ENCODE assay signal across 8 cellular contexts in genomic region chr1:145425436-145426029, GRCh38. TPM values are rescaled to one million over a fixed set of nuclear protein-coding genes. Genes with fewer than 3 reads are reported as not detected.
DNase-seq lines count a peak whose midpoint lies in the region; ATAC-seq and TF ChIP-seq lines count a peak whose summit lies in the region.

A gene with protein sequence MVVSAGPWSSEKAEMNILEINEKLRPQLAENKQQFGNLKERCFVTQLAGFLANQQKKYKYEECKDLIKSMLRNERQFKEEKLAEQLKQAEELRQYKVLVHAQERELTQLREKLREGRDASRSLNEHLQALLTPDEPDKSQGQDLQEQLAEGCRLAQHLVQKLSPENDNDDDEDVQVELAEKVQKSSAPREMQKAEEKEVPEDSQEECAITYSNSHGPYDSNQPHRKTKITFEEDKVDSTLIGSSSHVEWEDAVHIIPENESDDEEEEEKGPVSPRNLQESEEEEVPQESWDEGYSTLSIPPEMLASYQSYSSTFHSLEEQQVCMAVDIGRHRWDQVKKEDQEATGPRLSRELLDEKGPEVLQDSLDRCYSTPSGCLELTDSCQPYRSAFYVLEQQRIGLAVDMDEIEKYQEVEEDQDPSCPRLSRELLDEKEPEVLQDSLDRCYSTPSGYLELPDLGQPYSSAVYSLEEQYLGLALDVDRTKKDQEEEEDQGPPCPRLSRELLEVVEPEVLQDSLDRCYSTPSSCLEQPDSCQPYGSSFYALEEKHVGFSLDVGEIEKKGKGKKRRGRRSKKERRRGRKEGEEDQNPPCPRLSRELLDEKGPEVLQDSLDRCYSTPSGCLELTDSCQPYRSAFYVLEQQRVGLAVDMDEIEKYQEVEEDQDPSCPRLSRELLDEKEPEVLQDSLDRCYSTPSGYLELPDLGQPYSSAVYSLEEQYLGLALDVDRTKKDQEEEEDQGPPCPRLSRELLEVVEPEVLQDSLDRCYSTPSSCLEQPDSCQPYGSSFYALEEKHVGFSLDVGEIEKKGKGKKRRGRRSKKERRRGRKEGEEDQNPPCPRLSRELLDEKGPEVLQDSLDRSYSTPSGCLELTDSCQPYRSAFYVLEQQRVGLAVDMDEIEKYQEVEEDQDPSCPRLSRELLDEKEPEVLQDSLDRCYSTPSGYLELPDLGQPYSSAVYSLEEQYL (N-terminal part only) (minus strand): TSS chr1:145425603. CDS start chr1:145405272, 20,331 bp downstream.

- H3K4me1 Mint-ChIP-seq in activated CD4-positive, alpha-beta memory T cell treated with anti-CD3 and anti-CD28 coated beads, Interleukin-2, amount 10 ng/mL, durations not matched to agents 7 days and 5 days, result peaks cover 11% of the 10 kb centered on the region

- WGBS in ectodermal cell, 2 experiments, result 0% methylated on average over 49 to 50 of the region's 50 CpGs

- no peak for DNase-seq in BJ (ENCODE audit: low read depth)
- DNase-seq in NCI-H69 (lab: John Stamatoyannopoulos, UW), result peak; percentile 94
- DNase-seq in activated CD4-positive, alpha-beta memory T cell treated with anti-CD3 and anti-CD28 coated beads, Interleukin-2, amount 10 ng/mL, durations not matched to agents 7 days and 5 days, result peak; percentile 70
- peak; percentile 77 for DNase-seq in medulla oblongata (ENCODE audit: extremely low spot score)
- peak; percentile 46 to 80 (median 54) for DNase-seq in stimulated activated CD4-positive, alpha-beta T cell treated with anti-CD3 and anti-CD28 coated beads, TNF-alpha, amount 100 ng/mL, for 24 hours (ENCODE audit: low read depth in 3 of 3)

- H3K9me3 ChIP-seq in ectodermal cell (ENCODE audit: control insufficient read depth, low read length), result no peaks in the 10 kb centered on the region

- H3K27ac ChIP-seq in ectodermal cell (ENCODE audit: insufficient read depth, low read depth, low read length, poor library complexity, severe bottlenecking), result no peak within 1 kb of the TSS

- peak within 1 kb of the TSS; percentile 92 for H3K4me3 Mint-ChIP-seq in activated CD4-positive, alpha-beta memory T cell treated with anti-CD3 and anti-CD28 coated beads, Interleukin-2, amount 10 ng/mL, durations not matched to agents 7 days and 5 days

- no peaks in the 10 kb centered on the region for H3K4me1 ChIP-seq in ectodermal cell (ENCODE audit: control insufficient read depth, insufficient read depth, low read length)

- no peak for TF ChIP-seq CTCF in BJ (IDR thresholded peaks at IDR 0.05; ENCODE audit: insufficient read depth, low read depth, low read length)

- H3K27ac Mint-ChIP-seq in activated CD4-positive, alpha-beta memory T cell treated with anti-CD3 and anti-CD28 coated beads, Interleukin-2, amount 10 ng/mL, durations not matched to agents 7 days and 5 days, result peak within 1 kb of the TSS; percentile 37

- H3K4me3 ChIP-seq in BJ (ENCODE audit: low read depth, low read length) (peak within 1 kb of the TSS; percentile 66), ectodermal cell (ENCODE audit: insufficient read depth, low read depth, low read length) (peak within 1 kb of the TSS; percentile 52)

- POLR2A ChIA-PET in BJ (lab: Charles Lee), result no interaction called here
- POLR2A ChIA-PET in activated CD4-positive, alpha-beta memory T cell treated with anti-CD3 and anti-CD28 coated beads, Interleukin-2, amount 10 ng/mL, durations not matched to agents 7 days and 5 days (lab: Charles Lee), result interaction anchor here (1.4 kb wide), 1 partner anchor 40 kb away, joined by 4 read pairs; no protein-coding TSS in a partner anchor

- H3K36me3 Mint-ChIP-seq in activated CD4-positive, alpha-beta memory T cell treated with anti-CD3 and anti-CD28 coated beads, Interleukin-2, amount 10 ng/mL, durations not matched to agents 7 days and 5 days (ENCODE audit: low read depth), result peaks cover 22% of the 10 kb centered on the region

- ATAC-seq in GM19324 (IDR thresholded peaks at IDR 0.05; ENCODE audit: low FRiP score, unreplicated experiment), result peak; percentile 96
- peak; percentile 90 for ATAC-seq in HG03457 (IDR thresholded peaks at IDR 0.05; ENCODE audit: unreplicated experiment)

- CTCF ChIA-PET in BJ (lab: Yijun Ruan, JAX), result no interaction called here
- CTCF ChIA-PET in activated CD4-positive, alpha-beta memory T cell treated with anti-CD3 and anti-CD28 coated beads, Interleukin-2, amount 10 ng/mL, durations not matched to agents 7 days and 5 days (lab: Charles Lee), result no interaction called here

- H3K36me3 ChIP-seq in BJ (ENCODE audit: control insufficient read depth, insufficient read depth, low read length), result no peaks in the 10 kb centered on the region
- H3K36me3 ChIP-seq in ectodermal cell (ENCODE audit: control insufficient read depth, insufficient read depth, low read length), result no peaks in the 10 kb centered on the region

- H3K9me3 Mint-ChIP-seq in activated CD4-positive, alpha-beta memory T cell treated with anti-CD3 and anti-CD28 coated beads, Interleukin-2, amount 10 ng/mL, durations not matched to agents 7 days and 5 days, result peaks cover 8% of the 10 kb centered on the region

- H3K27me3 ChIP-seq in BJ (ENCODE audit: control insufficient read depth, insufficient read depth, low read length), result peaks cover 6% of the 10 kb centered on the region
- H3K27me3 ChIP-seq in ectodermal cell (ENCODE audit: control insufficient read depth, insufficient read depth, low read length, poor library complexity, severe bottlenecking), result peaks cover 63% of the 10 kb centered on the region

- H3K27me3 Mint-ChIP-seq in activated CD4-positive, alpha-beta memory T cell treated with anti-CD3 and anti-CD28 coated beads, Interleukin-2, amount 10 ng/mL, durations not matched to agents 7 days and 5 days, result peaks cover 37% of the 10 kb centered on the region

RNA-seq across cellular contexts. Expression of the gene that starts here (rescaled TPM):
- polyA plus RNA-seq in BJ (2011; rRNA removed), result 1.4 and 2.1 TPM in 2 replicates
- 1.5 and 2.6 TPM in 2 replicates for polyA minus RNA-seq in BJ (2011; rRNA and poly(A)+ RNA removed)
- total RNA-seq in activated CD4-positive, alpha-beta memory T cell treated with anti-CD3 and anti-CD28 coated beads, Interleukin-2, amount 10 ng/mL, durations not matched to agents 7 days and 5 days, result 1 to 10 TPM in 1 of 2 experiments, under 1 TPM in 1; 0.90 to 1.2 TPM
- polyA plus RNA-seq in ectodermal cell (2013, experiment 1 of 4), result 0.37 TPM
- 0.39 TPM for polyA plus RNA-seq in ectodermal cell (2013, experiment 2 of 4)
- 0.48 TPM for polyA plus RNA-seq in ectodermal cell (2013, experiment 3 of 4)
- 0.57 TPM for polyA plus RNA-seq in ectodermal cell (2013, experiment 4 of 4)
